ENCODE assay signal across 8 cellular contexts in the genomic region with DNA sequence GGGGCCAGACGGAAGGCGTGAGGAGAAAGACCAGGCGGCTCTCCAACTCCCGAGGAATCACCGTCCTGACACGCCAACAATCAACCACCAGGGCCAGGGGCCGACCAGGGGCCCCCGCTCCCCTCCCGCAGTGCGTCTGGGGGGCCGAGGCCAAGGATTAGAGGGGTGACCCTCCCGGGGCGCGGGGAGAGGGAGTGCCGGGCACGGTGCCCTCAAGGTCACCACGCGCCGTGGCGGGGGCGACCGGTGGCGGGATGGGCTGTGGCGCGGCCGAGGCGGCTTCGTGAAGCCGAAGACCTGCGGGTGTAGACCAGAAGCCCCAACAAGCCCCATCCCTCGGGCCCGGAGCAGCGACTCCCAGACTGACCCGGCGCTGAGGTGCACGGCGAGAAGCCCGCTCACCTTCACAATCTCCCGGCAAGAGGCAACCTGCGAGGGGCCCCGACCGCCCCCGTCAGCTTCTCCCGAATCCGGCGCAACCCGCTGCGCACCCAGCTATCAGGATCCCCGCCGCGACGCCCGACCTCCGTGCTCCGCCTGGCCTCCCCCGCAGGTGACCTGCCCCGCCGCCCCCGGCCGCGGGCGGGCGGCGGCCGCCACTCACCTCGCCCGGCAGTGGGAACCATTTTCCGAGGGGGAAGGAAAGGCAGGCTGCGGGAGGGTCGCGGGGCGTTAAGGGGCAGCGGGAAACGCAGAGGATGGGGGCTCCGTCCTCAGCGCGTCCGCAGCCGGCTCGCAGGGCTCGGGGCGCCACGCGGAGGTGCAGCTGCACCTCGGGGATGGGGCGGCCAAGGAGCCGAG. TPM values are rescaled to one million over a fixed set of nuclear protein-coding genes. Genes with fewer than 3 reads are reported as not detected.
DNase-seq lines count a peak whose midpoint lies in the region; ATAC-seq lines count a peak whose summit lies in the region.

No MANE protein-coding gene starts in this region.

- ATAC-seq in HG02642 (IDR thresholded peaks at IDR 0.05; ENCODE audit: poor library complexity, unreplicated experiment) (peak; percentile 2), HG02623 (IDR thresholded peaks at IDR 0.05; ENCODE audit: unreplicated experiment) (no peak)

- no CpG with 5 or more reads among the region's 87 CpGs for WGBS in iPS DF 6.9 (ENCODE audit: insufficient coverage, insufficient read length)

- peak; percentile 45 for DNase-seq in ELR (ENCODE audit: low read depth)
- DNase-seq in SJSA1 (ENCODE audit: low read depth in 1 of 2, low spot score in 2 of 2) = peak; percentile 34 to 43
- DNase-seq in iPS DF 6.9 (ENCODE audit: low read depth, low spot score) = no peak
- no peak for DNase-seq in cortex of kidney (lab: John Stamatoyannopoulos, UW)

- peak overlapping the region; percentile 87 for H3K27ac ChIP-seq in SJSA1
- H3K27ac ChIP-seq in angular gyrus (ENCODE audit: low read depth, low read length) = peak overlapping the region; percentile 92
- H3K27ac ChIP-seq in iPS DF 6.9 (ENCODE audit: low read length) = no peak overlapping the region
- H3K27ac ChIP-seq in skin epidermis = peak overlapping the region; percentile 78 to 99 (median 96)

- peak overlapping the region; percentile 99 for H3K4me3 ChIP-seq in SJSA1
- H3K4me3 ChIP-seq in iPS DF 6.9 (ENCODE audit: low read length) = peak overlapping the region; percentile 85
- peak overlapping the region; percentile 55 to 96 (median 80) for H3K4me3 ChIP-seq in skin epidermis

- H3K27me3 ChIP-seq in SJSA1 (replicated peaks) (no peaks in the 10 kb centered on the region), iPS DF 6.9 (ENCODE audit: control insufficient read depth, insufficient read depth, low read length) (peaks cover 5% of the 10 kb centered on the region; the same call in 1 of the 2 replicates)

- H3K9me3 ChIP-seq in SJSA1 (replicated peaks) = no peaks in the 10 kb centered on the region
- no peaks in the 10 kb centered on the region for H3K9me3 ChIP-seq in iPS DF 6.9 (ENCODE audit: control insufficient read depth, insufficient read depth, low read length)

- H3K36me3 ChIP-seq in SJSA1 = peaks cover 15% of the 10 kb centered on the region
- no peaks in the 10 kb centered on the region for H3K36me3 ChIP-seq in iPS DF 6.9 (ENCODE audit: control insufficient read depth, insufficient read depth, low read length)

- H3K4me1 ChIP-seq in SJSA1 (replicated peaks) = peaks cover 4% of the 10 kb centered on the region
- no peaks in the 10 kb centered on the region for H3K4me1 ChIP-seq in iPS DF 6.9 (ENCODE audit: control insufficient read depth, insufficient read depth, low read length)

RNA-seq across cellular contexts. Expression of a gene that starts 0.4 kb away (rescaled TPM):
- 49.8 and 101 TPM in 2 replicates for total RNA-seq in SJSA1 (2014; rRNA removed; shearing (Covaris generic))

Comparison
In these comparisons a context has a peak if more than half of its experiments do, and no peak if none do; other contexts are left out.
1. DNase-seq: peak in ELR (single experiment) and SJSA1 (2 of 2); none in iPS DF 6.9 (single experiment) and cortex of kidney (single experiment).
2. Peak in every context shown above with its lines, with median percentiles within 50 percentile points of each other: H3K4me3 ChIP-seq.